ENCODE assay signal across 16 cellular contexts in genomic region chr6:161251345-161251744, GRCh38. TPM values are rescaled to one million over a fixed set of nuclear protein-coding genes. Genes with fewer than 3 reads are reported as not detected.
DNase-seq lines count a peak whose midpoint lies in the region; ATAC-seq and TF ChIP-seq lines count a peak whose summit lies in the region.
"Had no signal": no experiment of that assay in that cellular context is flagged by ENCODE, and none has a peak within 500 bp of the region (broad histone marks: within the 10 kb centered on the region; RNA-seq: fewer than 3 reads in every experiment).

No MANE protein-coding gene starts in this region.

- H3F3A ChIP-seq in neural progenitor cell (ENCODE audit: low read depth) = peaks cover 24% of the 10 kb centered on the region

- no peak overlapping the region for H2BK20ac ChIP-seq in H9 (ENCODE audit: low read depth, low read length, poor library complexity, severe bottlenecking)

- H2BK15ac ChIP-seq in H9 (ENCODE audit: low read depth, low read length) = no peak overlapping the region

- no peak overlapping the region for H2BK5ac ChIP-seq in H9 (ENCODE audit: insufficient read length, low read length)

- no peak for TF ChIP-seq CTCF in cardiac muscle cell (IDR thresholded peaks at IDR 0.05; ENCODE audit: low read depth, low read length)
- TF ChIP-seq CTCF in endodermal cell (conservative IDR thresholded peaks at IDR 0.05) = no peak
- no peak for TF ChIP-seq CTCF in neural progenitor cell (IDR thresholded peaks at IDR 0.05)
- no peak for TF ChIP-seq CTCF in H9 (conservative IDR thresholded peaks at IDR 0.05)
- TF ChIP-seq CTCF in endothelial cell (IDR thresholded peaks at IDR 0.05; ENCODE audit: unreplicated experiment) = no peak

- H3K14ac ChIP-seq in H9 (ENCODE audit: insufficient read depth, low read length) = no peak overlapping the region

- H2AFZ ChIP-seq in neural progenitor cell (replicated peaks) = no peak overlapping the region
- H2AFZ ChIP-seq in H9 (ENCODE audit: low read length) = no peak overlapping the region
- H2AFZ ChIP-seq: GM23248 had no signal

- H3K27me3 Mint-ChIP-seq in endodermal cell (ENCODE audit: insufficient read depth) (no peaks in the 10 kb centered on the region), neural progenitor cell (ENCODE audit: insufficient read depth, low read depth) (peaks cover 2% of the 10 kb centered on the region), H9 (ENCODE audit: low read depth) (no peaks in the 10 kb centered on the region), endothelial cell (ENCODE audit: unreplicated experiment) (peaks cover 3% of the 10 kb centered on the region)

- H3K27me3 ChIP-seq in cardiac muscle cell (no peaks in the 10 kb centered on the region), endodermal cell (ENCODE audit: control insufficient read depth, insufficient read depth, low read length, poor library complexity, severe bottlenecking) (no peaks in the 10 kb centered on the region), neural progenitor cell (no peaks in the 10 kb centered on the region), H9 (ENCODE audit: insufficient read depth, low read length) (no peaks in the 10 kb centered on the region)

- 82 to 98% methylated on average over 5 to 8 of the region's 8 CpGs for WGBS in endodermal cell (ENCODE audit: insufficient coverage in 1 of 2, insufficient read length in 1 of 2), 2 experiments
- WGBS in H9 (ENCODE audit: extremely low coverage, insufficient read length, low lambda C conversion rate) = no CpG with 5 or more reads among the region's 8 CpGs

- peaks cover 12% of the 10 kb centered on the region for H3K9me3 Mint-ChIP-seq in endodermal cell
- peaks cover 20% of the 10 kb centered on the region for H3K9me3 Mint-ChIP-seq in neural progenitor cell
- peaks cover 10 to 11% of the 10 kb centered on the region in 2 experiments for H3K9me3 Mint-ChIP-seq in H9
- H3K9me3 Mint-ChIP-seq in endothelial cell (ENCODE audit: unreplicated experiment) = no peaks in the 10 kb centered on the region
- H3K9me3 Mint-ChIP-seq: CD8-positive, alpha-beta T cell; HFFc6 had no signal

- no peak overlapping the region for H4K8ac ChIP-seq in H9 (replicated peaks; ENCODE audit: insufficient read length, low read depth, low read length)

- DNase-seq in cardiac muscle cell (ENCODE audit: low read depth in 1 of 2, low spot score in 1 of 2) = no peak
- DNase-seq in left ventricle myocardium superior = no peak
- DNase-seq in endodermal cell = no peak
- DNase-seq in neural progenitor cell (ENCODE audit: low spot score) = no peak
- DNase-seq in NCI-H187 treated with DMSO at 0.1 percent for 48 hours (lab: John Stamatoyannopoulos, UW) = no peak
- DNase-seq in H9 = no peak
- DNase-seq in NCI-H82 treated with DMSO at 0.1 percent for 48 hours (lab: John Stamatoyannopoulos, UW; ENCODE audit: unreplicated experiment) = no peak
- DNase-seq in endothelial cell (ENCODE audit: low spot score) = no peak
- DNase-seq: CD8-positive, alpha-beta T cell; COR-L47; DND-41; GM23248; HFFc6 had no signal

- no peak for ATAC-seq in left ventricle myocardium superior
- ATAC-seq: CD8-positive, alpha-beta T cell had no signal

- no peak overlapping the region for H3T11ph ChIP-seq in H9 (ENCODE audit: low read length)

- no peak overlapping the region for H3K4ac ChIP-seq in H9 (ENCODE audit: low read depth, low read length)

- H3K4me3 Mint-ChIP-seq in endodermal cell (no peak overlapping the region), neural progenitor cell (peak overlapping the region; percentile 1), H9 (no peak overlapping the region), endothelial cell (ENCODE audit: unreplicated experiment) (no peak overlapping the region)
- H3K4me3 Mint-ChIP-seq: CD14-positive monocyte; CD8-positive, alpha-beta T cell; HFFc6 had no signal

- H3K56ac ChIP-seq in H9 (ENCODE audit: insufficient read length, low read depth, low read length) = no peak overlapping the region

- H3K4me2 ChIP-seq in neural progenitor cell (no peak overlapping the region), H9 (ENCODE audit: insufficient read depth, insufficient read length, low read length) (no peak overlapping the region)

- H3K36me3 Mint-ChIP-seq in endodermal cell (ENCODE audit: low read depth) (peaks cover 49% of the 10 kb centered on the region), neural progenitor cell (peaks cover 53% of the 10 kb centered on the region), H9 (ENCODE audit: insufficient read depth in 1 of 3, low read depth in 3 of 3) (peaks cover 8 to 20% (median 16%) of the 10 kb centered on the region in 3 experiments; a peak in 6 of 7 replicates), endothelial cell (ENCODE audit: low read depth, unreplicated experiment) (peaks cover 6% of the 10 kb centered on the region)
- H3K36me3 Mint-ChIP-seq: CD8-positive, alpha-beta T cell had no signal

- no peak overlapping the region for H4K5ac ChIP-seq in H9 (ENCODE audit: insufficient read length, low read depth, low read length)

- H3K23me2 ChIP-seq in H9 (ENCODE audit: insufficient read length, low read depth, low read length, poor library complexity, severe bottlenecking) = no peaks in the 10 kb centered on the region

- no peak overlapping the region for H4K91ac ChIP-seq in H9 (ENCODE audit: insufficient read length, low read depth, low read length)

- H3K27ac ChIP-seq in cardiac muscle cell = peak overlapping the region; percentile 26
- peak overlapping the region; percentile 34 for H3K27ac ChIP-seq in endodermal cell (ENCODE audit: low read depth, low read length)
- H3K27ac ChIP-seq in neural progenitor cell = no peak overlapping the region
- no peak overlapping the region for H3K27ac ChIP-seq in H9 (ENCODE audit: insufficient read length, low read depth, low read length)
- H3K27ac ChIP-seq: 22Rv1, GM23248 had no signal

- H3K4me1 ChIP-seq in cardiac muscle cell (ENCODE audit: low read depth) = peaks cover 16% of the 10 kb centered on the region
- H3K4me1 ChIP-seq in endodermal cell (ENCODE audit: control insufficient read depth, insufficient read depth, low read length) = peaks cover 3% of the 10 kb centered on the region
- peaks cover 30% of the 10 kb centered on the region for H3K4me1 ChIP-seq in neural progenitor cell
- H3K4me1 ChIP-seq in H9 (ENCODE audit: insufficient read depth, low read length) = no peaks in the 10 kb centered on the region
- H3K4me1 ChIP-seq: HAP-1 had no signal

- H3K23ac ChIP-seq in H9 (ENCODE audit: insufficient read length, low read depth, low read length) = no peak overlapping the region

- H3K18ac ChIP-seq in H9 (ENCODE audit: insufficient read length, low read depth, low read length) = no peak overlapping the region

- H3K27ac Mint-ChIP-seq in endodermal cell (no peak overlapping the region), neural progenitor cell (no peak overlapping the region), H9 (no peak overlapping the region), endothelial cell (ENCODE audit: unreplicated experiment) (no peak overlapping the region)
- H3K27ac Mint-ChIP-seq: CD14-positive monocyte; CD8-positive, alpha-beta T cell; HFFc6 had no signal

- H3K79me2 ChIP-seq in neural progenitor cell (ENCODE audit: low read depth) = peaks cover 100% of the 10 kb centered on the region
- H3K79me2 ChIP-seq in H9 (ENCODE audit: insufficient read depth, low read length) = peaks cover 3% of the 10 kb centered on the region; the same call in 1 of the 2 replicates

- H2BK12ac ChIP-seq in H9 (ENCODE audit: insufficient read length, low read depth, low read length) = no peak overlapping the region

- peaks cover 2% of the 10 kb centered on the region for H3K79me1 ChIP-seq in H9 (ENCODE audit: insufficient read depth, low read depth, low read length, poor library complexity, severe bottlenecking)

- no peaks in the 10 kb centered on the region for H3K9me3 ChIP-seq in cardiac muscle cell (ENCODE audit: low read depth)
- peaks cover 9% of the 10 kb centered on the region for H3K9me3 ChIP-seq in endodermal cell (ENCODE audit: control insufficient read depth, low read length)
- no peaks in the 10 kb centered on the region for H3K9me3 ChIP-seq in neural progenitor cell (ENCODE audit: low read depth)
- no peaks in the 10 kb centered on the region for H3K9me3 ChIP-seq in H9 (ENCODE audit: control insufficient read depth, low read depth, low read length)
- H3K9me3 ChIP-seq: HAP-1 had no signal

- H3K4me3 ChIP-seq in cardiac muscle cell = no peak overlapping the region
- no peak overlapping the region for H3K4me3 ChIP-seq in endodermal cell (ENCODE audit: low read length)
- no peak overlapping the region for H3K4me3 ChIP-seq in neural progenitor cell
- H3K4me3 ChIP-seq: GM23248, HAP-1 had no signal

- no peak overlapping the region for H2BK120ac ChIP-seq in H9 (ENCODE audit: low read depth, low read length, poor library complexity, severe bottlenecking)

- H3K36me3 ChIP-seq in cardiac muscle cell = no peaks in the 10 kb centered on the region
- peaks cover 18% of the 10 kb centered on the region for H3K36me3 ChIP-seq in endodermal cell (ENCODE audit: control insufficient read depth, insufficient read depth, low read length)
- H3K36me3 ChIP-seq in neural progenitor cell = no peaks in the 10 kb centered on the region
- H3K36me3 ChIP-seq: HAP-1 had no signal

- H2AK5ac ChIP-seq in H9 (ENCODE audit: insufficient read length, low read length) = no peak overlapping the region

- intact Hi-C loops in left ventricle myocardium superior (cut with micrococcal nuclease) = no loop called here

- H3K9ac ChIP-seq in endodermal cell (ENCODE audit: extremely low read depth, low read length, poor library complexity, severe bottlenecking) (no peak overlapping the region), neural progenitor cell (no peak overlapping the region), H9 (ENCODE audit: extremely low read depth, insufficient read length, low read length) (no peak overlapping the region)
- H3K9ac ChIP-seq: GM23248 had no signal

- H3K4me1 Mint-ChIP-seq in endodermal cell (peaks cover 32% of the 10 kb centered on the region), neural progenitor cell (peaks cover 34% of the 10 kb centered on the region), H9 (peaks cover 22 to 29% of the 10 kb centered on the region in 2 experiments), endothelial cell (ENCODE audit: unreplicated experiment) (peaks cover 21% of the 10 kb centered on the region)

- H4K20me1 ChIP-seq in neural progenitor cell (ENCODE audit: low read depth) = peaks cover 54% of the 10 kb centered on the region
- no peaks in the 10 kb centered on the region for H4K20me1 ChIP-seq in H9 (ENCODE audit: control insufficient read depth, insufficient read depth, insufficient read length)

RNA-seq across cellular contexts. Expression of gene AGPAT4, which starts 22.5 kb away (rescaled TPM):
- 11.9 and 17.7 TPM in 2 replicates for total RNA-seq in cardiac muscle cell
- polyA plus RNA-seq in cardiac muscle cell = 13.9 and 18.1 TPM in 2 replicates
- 1.7 TPM for total RNA-seq in left ventricle myocardium superior
- 10 to 100 TPM; 61.0 to 61.1 TPM for total RNA-seq in endodermal cell
- 33.8 TPM for polyA plus RNA-seq in endodermal cell (2013, experiment 1 of 2)
- polyA plus RNA-seq in endodermal cell (2013, experiment 2 of 2) = 30.0 TPM
- 30.5 and 34.5 TPM in 2 replicates for total RNA-seq in neural progenitor cell (ENCODE audit: low replicate concordance)
- total RNA-seq in H9 (2021) = 19.5 and 22.0 TPM in 2 replicates
- total RNA-seq in endothelial cell (ENCODE audit: unreplicated experiment) = 25.2 TPM

Comparison
In these comparisons a context has a peak if more than half of its experiments do, and no peak if none do; other contexts are left out.
1. H3K27ac ChIP-seq: peak in cardiac muscle cell (single experiment) and endodermal cell (single experiment); none in neural progenitor cell (single experiment) and H9 (single experiment).